ENCODE assay signal across 1 cellular context in genomic region chr12:65534105-65534841, GRCh38.
TF ChIP-seq lines count a peak whose summit lies in the region.

No MANE protein-coding gene starts in this region.

TF ChIP-seq in WTC11, 78 proteins besides CTCF, POLR2A, EP300 and RAD21 (continued from another document):
- TF ChIP-seq, protein P1, sequence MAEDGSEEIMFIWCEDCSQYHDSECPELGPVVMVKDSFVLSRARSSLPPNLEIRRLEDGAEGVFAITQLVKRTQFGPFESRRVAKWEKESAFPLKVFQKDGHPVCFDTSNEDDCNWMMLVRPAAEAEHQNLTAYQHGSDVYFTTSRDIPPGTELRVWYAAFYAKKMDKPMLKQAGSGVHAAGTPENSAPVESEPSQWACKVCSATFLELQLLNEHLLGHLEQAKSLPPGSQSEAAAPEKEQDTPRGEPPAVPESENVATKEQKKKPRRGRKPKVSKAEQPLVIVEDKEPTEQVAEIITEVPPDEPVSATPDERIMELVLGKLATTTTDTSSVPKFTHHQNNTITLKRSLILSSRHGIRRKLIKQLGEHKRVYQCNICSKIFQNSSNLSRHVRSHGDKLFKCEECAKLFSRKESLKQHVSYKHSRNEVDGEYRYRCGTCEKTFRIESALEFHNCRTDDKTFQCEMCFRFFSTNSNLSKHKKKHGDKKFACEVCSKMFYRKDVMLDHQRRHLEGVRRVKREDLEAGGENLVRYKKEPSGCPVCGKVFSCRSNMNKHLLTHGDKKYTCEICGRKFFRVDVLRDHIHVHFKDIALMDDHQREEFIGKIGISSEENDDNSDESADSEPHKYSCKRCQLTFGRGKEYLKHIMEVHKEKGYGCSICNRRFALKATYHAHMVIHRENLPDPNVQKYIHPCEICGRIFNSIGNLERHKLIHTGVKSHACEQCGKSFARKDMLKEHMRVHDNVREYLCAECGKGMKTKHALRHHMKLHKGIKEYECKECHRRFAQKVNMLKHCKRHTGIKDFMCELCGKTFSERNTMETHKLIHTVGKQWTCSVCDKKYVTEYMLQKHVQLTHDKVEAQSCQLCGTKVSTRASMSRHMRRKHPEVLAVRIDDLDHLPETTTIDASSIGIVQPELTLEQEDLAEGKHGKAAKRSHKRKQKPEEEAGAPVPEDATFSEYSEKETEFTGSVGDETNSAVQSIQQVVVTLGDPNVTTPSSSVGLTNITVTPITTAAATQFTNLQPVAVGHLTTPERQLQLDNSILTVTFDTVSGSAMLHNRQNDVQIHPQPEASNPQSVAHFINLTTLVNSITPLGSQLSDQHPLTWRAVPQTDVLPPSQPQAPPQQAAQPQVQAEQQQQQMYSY (CRISPR knock-in tag; IDR thresholded peaks at IDR 0.05) = 0 out of 2 replicates have a peak, but pooled peaks have one; percentile 42
